ENCODE assay signal across 9 cellular contexts in the genomic region with DNA sequence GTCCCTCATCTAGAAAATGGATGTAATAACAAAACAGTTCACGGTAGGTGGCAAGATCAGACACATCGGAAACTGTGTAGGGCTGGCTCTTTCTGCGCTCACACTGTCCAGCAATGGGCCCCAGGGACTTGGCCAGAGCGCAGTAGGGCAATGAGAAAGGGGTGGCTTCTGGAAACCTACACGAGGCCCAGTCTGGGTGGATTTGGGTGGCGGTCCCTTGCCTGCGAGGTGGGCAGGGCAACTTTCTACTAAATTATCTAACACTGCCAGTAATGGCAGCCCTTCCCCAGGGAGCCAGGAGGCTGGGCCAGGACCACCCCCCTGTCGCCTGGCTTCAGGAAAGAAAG. TPM values are rescaled to one million over a fixed set of nuclear protein-coding genes. Genes with fewer than 3 reads are reported as not detected.
A peak's percentile ranks its signal among the peaks of the same experiment; 100 is the strongest.
DNase-seq lines count a peak whose midpoint lies in the region; ATAC-seq and TF ChIP-seq lines count a peak whose summit lies in the region.
"Had no signal": no experiment of that assay in that cellular context is flagged by ENCODE, and none has a peak within 500 bp of the region (broad histone marks: within the 10 kb centered on the region; RNA-seq: fewer than 3 reads in every experiment).

No MANE protein-coding gene starts in this region.

- TF ChIP-seq CTCF in RWPE1 (conservative IDR thresholded peaks at IDR 0.05; ENCODE audit: low read depth), result no peak
- TF ChIP-seq CTCF in esophagus muscularis mucosa (IDR thresholded peaks at IDR 0.05), result no peak
- no peak for TF ChIP-seq CTCF in sigmoid colon (IDR thresholded peaks at IDR 0.05)

- H3K4me3 ChIP-seq in GM23248 (no peak overlapping the region), esophagus muscularis mucosa (peak overlapping the region; percentile 63 to 99 (median 82)), sigmoid colon (peak overlapping the region in 2 of 4 donors; percentile 82 to 92)

- H4K20me1 ChIP-seq in GM23248 (ENCODE audit: insufficient read depth), result no peaks in the 10 kb centered on the region

- no peak overlapping the region for H3K4me2 ChIP-seq in GM23248 (ENCODE audit: unreplicated experiment)

- intact Hi-C loops in esophagus muscularis mucosa (cut with DNase I) (no loop called here), sigmoid colon (cut with DNase I) (loop anchor here (5.0 kb wide), 1 partner anchor 47 kb away; no protein-coding TSS in a partner anchor)

- no peaks in the 10 kb centered on the region for H3K36me3 ChIP-seq in GM23248 (ENCODE audit: low read depth)
- no peaks in the 10 kb centered on the region for H3K36me3 ChIP-seq in esophagus muscularis mucosa
- no peaks in the 10 kb centered on the region for H3K36me3 ChIP-seq in sigmoid colon

- H3K4me1 ChIP-seq in GM23248 (ENCODE audit: insufficient read depth) (peaks cover 8% of the 10 kb centered on the region; the same call in 1 of the 2 replicates), esophagus muscularis mucosa (peaks cover 36 to 58% (median 56%) of the 10 kb centered on the region in 4 donors), sigmoid colon (peaks cover 0 to 50% (median 46%) of the 10 kb centered on the region in 4 donors)

- no peak for DNase-seq in GM23248
- DNase-seq in RWPE1 (ENCODE audit: low spot score), result no peak
- no peak for DNase-seq in esophagus muscularis mucosa (ENCODE audit: extremely low spot score)
- peak; percentile 57 for DNase-seq in sigmoid colon
- DNase-seq in stimulated activated CD4-positive, alpha-beta T cell treated with anti-CD3 and anti-CD28 coated beads, Interleukin-1b, Interleukin-23, amount 100 ng/mL, for 48 hours, result no peak
- DNase-seq in H4 (ENCODE audit: low spot score), result no peak
- no peak for DNase-seq in effector CD8-positive, alpha-beta T cell (lab: John Stamatoyannopoulos, UW)
- DNase-seq: NCI-H1417 treated with DMSO at 0.1 percent for 48 hours had no signal

- TF ChIP-seq EP300 in esophagus muscularis mucosa (IDR thresholded peaks at IDR 0.05) (no peak), sigmoid colon (IDR thresholded peaks at IDR 0.05) (no peak)

- H3K27me3 ChIP-seq in GM23248 (replicated peaks; ENCODE audit: insufficient read depth), result no peaks in the 10 kb centered on the region
- no peaks in the 10 kb centered on the region for H3K27me3 ChIP-seq in esophagus muscularis mucosa
- no peaks in the 10 kb centered on the region for H3K27me3 ChIP-seq in sigmoid colon

- H3K79me2 ChIP-seq in GM23248 (ENCODE audit: insufficient read depth), result peaks cover 20% of the 10 kb centered on the region

- no peak for ATAC-seq in HG02840 (IDR thresholded peaks at IDR 0.05; ENCODE audit: low FRiP score, unreplicated experiment)

- peaks cover 28% of the 10 kb centered on the region for H3F3A ChIP-seq in GM23248 (ENCODE audit: insufficient read depth)

- H2AFZ ChIP-seq in GM23248, result peak overlapping the region; percentile 96; the same call in 1 of the 2 replicates

- no peak overlapping the region for H3K27ac ChIP-seq in GM23248
- H3K27ac ChIP-seq in RWPE1, result peak overlapping the region; percentile 99
- H3K27ac ChIP-seq in esophagus muscularis mucosa (replicated peaks in 1 of 4), result peak overlapping the region; percentile 69 to 81 (median 73)
- peak overlapping the region; percentile 78 to 81 (median 81) for H3K27ac ChIP-seq in sigmoid colon

- in situ Hi-C loops in GM23248 (cut with MboI), result no loop called here

- H3K9me2 ChIP-seq in GM23248 (ENCODE audit: insufficient read depth), result no peaks in the 10 kb centered on the region

- no peak for TF ChIP-seq POLR2A in esophagus muscularis mucosa (IDR thresholded peaks at IDR 0.05; ENCODE audit: low read depth)
- TF ChIP-seq POLR2A in sigmoid colon (IDR thresholded peaks at IDR 0.05), result no peak

- 84 to 87% methylated on average over 8 of the region's 8 CpGs for WGBS in GM23248 (ENCODE audit: low coverage in 1 of 2, low lambda C conversion rate in 2 of 2, missing lambda C conversion rate in 2 of 2), 2 experiments
- 89% methylated on average over 8 of the region's 8 CpGs for WGBS in esophagus muscularis mucosa
- WGBS in sigmoid colon, 2 donors, result 90 to 92% methylated on average over 8 of the region's 8 CpGs

- H3K9me3 ChIP-seq in GM23248 (ENCODE audit: low read depth), result no peaks in the 10 kb centered on the region
- no peaks in the 10 kb centered on the region for H3K9me3 ChIP-seq in esophagus muscularis mucosa
- H3K9me3 ChIP-seq in sigmoid colon, result no peaks in the 10 kb centered on the region

- CTCF ChIA-PET in RWPE1 (lab: Yijun Ruan, JAX), result interaction anchor here (0.8 to 4.4 kb wide), 2 partner anchors 15 kb away, joined by 5 to 43 read pairs; no protein-coding TSS in a partner anchor

- POLR2A ChIA-PET in RWPE1 (lab: Yijun Ruan, JAX; ENCODE audit: low non-redundant PET), result no interaction called here

- no peak overlapping the region for H3K9ac ChIP-seq in GM23248

RNA-seq across cellular contexts. Expression of gene TNK2, which starts 2.1 kb away (rescaled TPM):
- 8.5 and 12.3 TPM in 2 replicates for total RNA-seq in GM23248 (2014; rRNA removed; shearing (Covaris generic))
- polyA plus RNA-seq in GM23248 (2016; fragmentation: Nextera tagmentation; extraction: Ambion mirVana), result 3.2 and 3.4 TPM in 2 replicates
- 10 to 100 TPM; 16.4 to 42.3 (median 28.3) TPM for total RNA-seq in esophagus muscularis mucosa
- 10 to 100 TPM; 12.5 to 41.0 (median 18.1) TPM for total RNA-seq in sigmoid colon
- polyA plus RNA-seq in sigmoid colon, result 10 to 100 TPM in 2 of 3 donors, 1 to 10 TPM in 1; 8.4 to 44.0 (median 17.1) TPM
- 3.7 and 6.4 TPM in 2 replicates for total RNA-seq in H4 (2014; rRNA removed; shearing (Covaris generic))
